8 cellular contexts compared by ENCODE assay signal in the genomic region with DNA sequence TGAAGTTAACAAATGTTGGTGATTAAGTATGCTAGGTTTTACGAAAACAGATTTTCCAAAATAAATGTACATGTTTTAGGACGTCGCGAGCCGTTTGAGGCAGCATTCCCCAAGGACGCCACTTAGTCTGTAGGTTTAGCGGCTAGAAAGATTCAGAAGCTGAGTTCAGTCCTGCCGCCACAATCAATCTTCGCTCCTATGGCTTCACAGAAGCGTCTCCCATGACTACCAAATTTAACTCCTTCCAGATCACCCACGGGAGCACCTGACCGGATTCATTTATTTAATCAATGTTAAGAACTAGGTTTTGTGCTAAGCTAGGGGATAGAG. TPM values are rescaled to one million over a fixed set of nuclear protein-coding genes. Genes with fewer than 3 reads are reported as not detected.
A peak's percentile ranks its signal among the peaks of the same experiment; 100 is the strongest.
DNase-seq lines count a peak whose midpoint lies in the region; ATAC-seq, FAIRE-seq and TF ChIP-seq lines count a peak whose summit lies in the region.

No MANE protein-coding gene starts in this region.

- no peak overlapping the region for H3K23ac ChIP-seq in H1 (ENCODE audit: insufficient read length)

- no peaks in the 10 kb centered on the region for H3K9me3 Mint-ChIP-seq in CD8-positive, alpha-beta T cell

- peak overlapping the region; percentile 75; the same call in 1 of the 2 replicates for H2BK12ac ChIP-seq in H1 (ENCODE audit: low read depth, low read length)

- H3K79me1 ChIP-seq in H1 (ENCODE audit: low read depth, low read length): no peaks in the 10 kb centered on the region; the same call in 1 of the 2 replicates

- peak overlapping the region; percentile 73 to 75 for H3K4me2 ChIP-seq in H1 (ENCODE audit: insufficient read depth in 1 of 2, low read depth in 2 of 2, low read length in 2 of 2)

- POLR2A ChIA-PET in CD8-positive, alpha-beta T cell (lab: Charles Lee): interaction anchor here (1.0 to 2.9 kb wide), 5 partner anchors 112 to 455 kb away, joined by 3 to 15 read pairs (median 4); partner anchors contain the start of genes AKAP9, FAM133B, GATAD1 and PEX1
- POLR2A ChIA-PET in HEK293T (lab: Yijun Ruan, JAX) (interaction anchor here (0.9 to 2.4 kb wide), 11 partner anchors 10 to 318 kb away, joined by 3 to 13 read pairs (median 6); partner anchors contain the start of genes AKAP9, ANKIB1, GATAD1 and KRIT1), H1 (lab: Charles Lee; ENCODE audit: partially characterized antibody) (interaction anchor here (0.6 to 1.9 kb wide), 13 partner anchors 9 to 1366 kb away, joined by 3 to 12 read pairs (median 4); partner anchors contain the start of genes ANKIB1, GATAD1, KRIT1 and LRRD1)

- H3K4me1 Mint-ChIP-seq in CD8-positive, alpha-beta T cell (ENCODE audit: low read depth): peaks cover 32% of the 10 kb centered on the region

- no peak overlapping the region for H2AK5ac ChIP-seq in H1 (ENCODE audit: low read depth, low read length)

- peak overlapping the region; percentile 100 for H3K4me3 Mint-ChIP-seq in CD8-positive, alpha-beta T cell

- FAIRE-seq in H1 (lab: Jason Lieb, UNC): no peak

- H3K79me2 ChIP-seq in H1 (ENCODE audit: control insufficient read depth in 1 of 2, insufficient read depth in 2 of 2, low read length in 2 of 2): peaks cover 6 to 35% of the 10 kb centered on the region in 2 experiments; a peak in 3 of 4 replicates

- peak overlapping the region; percentile 75; the same call in 1 of the 2 replicates for H3K18ac ChIP-seq in H1 (ENCODE audit: extremely low read depth, low read length)

- H3K9ac ChIP-seq in H1 (replicated peaks in 1 of 4; ENCODE audit: extremely low read depth in 1 of 4, low read depth in 3 of 4, low read length in 3 of 4): peak overlapping the region in 3 of 4 experiments; percentile 57 to 91 (median 88); a peak in 6 of 7 replicates
- peak overlapping the region; percentile 94 for H3K9ac ChIP-seq in muscle layer of colon (ENCODE audit: low read length)

- intact Hi-C loops in CD8-positive, alpha-beta T cell (cut with DNase I, micrococcal nuclease): loop anchor here (2.0 to 10.0 kb wide), 8 partner anchors 44 to 1092 kb away; partner anchors contain the start of genes ANKIB1 (in 1 of the 2), HEPACAM2 (in 1 of the 2), KRIT1 (in 1 of the 2) and LRRD1 (in 1 of the 2)

- ATAC-seq in CD8-positive, alpha-beta T cell: no peak
- ATAC-seq in RWPE2 (ENCODE audit: low read depth) (peak; percentile 13; the same call in 1 of the 3 replicates), GM21515 (IDR thresholded peaks at IDR 0.05; ENCODE audit: unreplicated experiment) (no peak), HG03565 (IDR thresholded peaks at IDR 0.05; ENCODE audit: unreplicated experiment) (no peak)

- no peak for TF ChIP-seq EP300 in H1 (IDR thresholded peaks at IDR 0.05; ENCODE audit: borderline replicate concordance in 1 of 2, low read depth in 2 of 2, low read length in 2 of 2)

- H3K56ac ChIP-seq in H1 (replicated peaks; ENCODE audit: insufficient read length, low read depth, low read length): peak overlapping the region; percentile 70

- H4K5ac ChIP-seq in H1 (ENCODE audit: insufficient read length, low read depth, low read length): no peak overlapping the region

- peaks cover 11% of the 10 kb centered on the region for H3K4me1 ChIP-seq in CD8-positive, alpha-beta T cell (ENCODE audit: insufficient read depth, low read length)
- H3K4me1 ChIP-seq in RWPE2 (ENCODE audit: insufficient read depth, poor library complexity, severe bottlenecking) (no peaks in the 10 kb centered on the region), H1 (replicated peaks in 1 of 4; ENCODE audit: control insufficient read depth in 3 of 4, insufficient read depth in 4 of 4, low read length in 3 of 4) (peaks cover 0 to 6% (median 0%) of the 10 kb centered on the region in 4 experiments; a peak in 4 of 7 replicates), muscle layer of colon (ENCODE audit: insufficient read depth, low read length) (peaks cover 19% of the 10 kb centered on the region)

- peaks cover 19% of the 10 kb centered on the region for H3K36me3 Mint-ChIP-seq in CD8-positive, alpha-beta T cell

- no peaks in the 10 kb centered on the region for H3K27me3 ChIP-seq in CD8-positive, alpha-beta T cell (ENCODE audit: insufficient read depth, low read length)
- H3K27me3 ChIP-seq in RWPE2 (ENCODE audit: insufficient read depth, poor library complexity, severe bottlenecking) (no peaks in the 10 kb centered on the region), H1 (replicated peaks in 1 of 4; ENCODE audit: control insufficient read depth in 3 of 4, extremely low read depth in 1 of 4, insufficient read depth in 3 of 4, low read length in 3 of 4) (no peaks in the 10 kb centered on the region), muscle layer of colon (ENCODE audit: control insufficient read depth in 1 of 2, insufficient read depth in 2 of 2, low read length in 2 of 2) (no peaks in the 10 kb centered on the region)

- H3K23me2 ChIP-seq in H1 (ENCODE audit: low read depth, low read length): no peaks in the 10 kb centered on the region; the same call in 1 of the 2 replicates

- H4K91ac ChIP-seq in H1 (replicated peaks; ENCODE audit: insufficient read length, low read length): peak overlapping the region; percentile 61

- peak overlapping the region; percentile 72 for H3K4me3 ChIP-seq in CD8-positive, alpha-beta T cell (ENCODE audit: low read depth, low read length)
- H3K4me3 ChIP-seq in RWPE2 (ENCODE audit: severe bottlenecking) (peak overlapping the region; percentile 87), H1 (ENCODE audit: extremely low read depth in 1 of 4, insufficient read depth in 2 of 4, low read depth in 3 of 4, low read length in 4 of 4) (peak overlapping the region; percentile 74 to 97 (median 89)), muscle layer of colon (ENCODE audit: low read depth in 1 of 2, low read length in 2 of 2) (peak overlapping the region; percentile 88 to 98)

- H2AFZ ChIP-seq in H1 (ENCODE audit: low read length): peak overlapping the region; percentile 87

- H2BK5ac ChIP-seq in H1 (ENCODE audit: low read depth, low read length): peak overlapping the region; percentile 99

- TF ChIP-seq POLR2A in H1 (IDR thresholded peaks at IDR 0.05; ENCODE audit: control extremely low read depth in 1 of 2, low read depth in 2 of 2, low read length in 2 of 2): no peak

- H3K36me3 ChIP-seq in CD8-positive, alpha-beta T cell (ENCODE audit: insufficient read depth, low read length): no peaks in the 10 kb centered on the region
- H3K36me3 ChIP-seq in RWPE2 (ENCODE audit: low read depth) (peaks cover 35% of the 10 kb centered on the region), H1 (ENCODE audit: control insufficient read depth in 2 of 4, insufficient read depth in 4 of 4, low read length in 3 of 4) (peaks cover 0 to 16% (median 5%) of the 10 kb centered on the region in 4 experiments; a peak in 3 of 8 replicates), muscle layer of colon (ENCODE audit: insufficient read depth, low read length) (no peaks in the 10 kb centered on the region)

- H3K27me3 Mint-ChIP-seq in CD8-positive, alpha-beta T cell (ENCODE audit: low read depth): no peaks in the 10 kb centered on the region

- H2BK15ac ChIP-seq in H1 (ENCODE audit: low read length): no peak overlapping the region

- no peak overlapping the region for H3K14ac ChIP-seq in H1 (ENCODE audit: insufficient read length)

- TF ChIP-seq RAD21 in H1 (IDR thresholded peaks at IDR 0.05 in 1 of 2, conservative IDR thresholded peaks at IDR 0.05 in 1 of 2; ENCODE audit: low read depth in 2 of 2, low read length in 2 of 2): no peak

- peaks cover 0 to 5% of the 10 kb centered on the region in 2 experiments for H4K20me1 ChIP-seq in H1 (replicated peaks in 1 of 2; ENCODE audit: control insufficient read depth in 1 of 2, insufficient read depth in 2 of 2, low read length in 2 of 2)

- no peak for TF ChIP-seq CTCF in CD8-positive, alpha-beta T cell (IDR thresholded peaks at IDR 0.05)
- TF ChIP-seq CTCF in RWPE2 (IDR thresholded peaks at IDR 0.05; ENCODE audit: poor library complexity, severe bottlenecking): no peak
- TF ChIP-seq CTCF in H1 (IDR thresholded peaks at IDR 0.05; ENCODE audit: control extremely low read depth in 1 of 3, insufficient read depth in 1 of 3, low read depth in 1 of 3, low read length in 3 of 3): no peak

- H3K27ac Mint-ChIP-seq in CD8-positive, alpha-beta T cell: peak overlapping the region; percentile 100

- H4K8ac ChIP-seq in H1 (ENCODE audit: extremely low read depth, insufficient read depth, low read length): 0 out of 2 replicates have a peak overlapping the region, but pooled peaks have one; percentile 11

- H3K27ac ChIP-seq in CD8-positive, alpha-beta T cell (ENCODE audit: low read depth, low read length): peak overlapping the region; percentile 88
- peak overlapping the region; percentile 84 for H3K27ac ChIP-seq in RWPE2 (ENCODE audit: poor library complexity, severe bottlenecking)
- H3K27ac ChIP-seq in H1 (ENCODE audit: low read depth, low read length): peak overlapping the region; percentile 94; the same call in 1 of the 2 replicates
- H3K27ac ChIP-seq in muscle layer of colon (ENCODE audit: low read depth, low read length): peak overlapping the region; percentile 98

- peak overlapping the region; percentile 86 for H2BK120ac ChIP-seq in H1 (replicated peaks; ENCODE audit: low read depth, low read length)

- no peaks in the 10 kb centered on the region for H3K9me3 ChIP-seq in CD8-positive, alpha-beta T cell (ENCODE audit: low read length)
- no peaks in the 10 kb centered on the region for H3K9me3 ChIP-seq in RWPE2 (ENCODE audit: severe bottlenecking)
- H3K9me3 ChIP-seq in H1 (ENCODE audit: insufficient read depth in 2 of 2, low read depth in 1 of 2, low read length in 1 of 2): peaks cover 0 to 4% of the 10 kb centered on the region in 2 experiments; a peak in 1 of 4 replicates
- H3K9me3 ChIP-seq in muscle layer of colon (ENCODE audit: low read length): no peaks in the 10 kb centered on the region

- WGBS in H1 (ENCODE audit: extremely low coverage in 1 of 2, insufficient coverage in 1 of 2, insufficient read length in 1 of 2, insufficient replicate concordance in 2 of 2, low coverage in 1 of 2, low lambda C conversion rate in 2 of 2, missing lambda C conversion rate in 1 of 2), 2 experiments: 12% methylated on average over 12 of the region's 12 CpGs; no CpG with 5 or more reads in 1 of the 2 experiments

- H3K4ac ChIP-seq in H1 (replicated peaks; ENCODE audit: insufficient read length, low read depth, low read length): no peak overlapping the region

- H2BK20ac ChIP-seq in H1 (ENCODE audit: low read length): no peak overlapping the region

- CTCF ChIA-PET in CD8-positive, alpha-beta T cell (lab: Charles Lee): no interaction called here
- CTCF ChIA-PET in HEK293T (lab: Yijun Ruan, JAX): no interaction called here
- CTCF ChIA-PET in H1 (lab: Charles Lee; ENCODE audit: partially characterized antibody): interaction anchor here (0.6 to 2.8 kb wide), 8 partner anchors 10 to 326 kb away, joined by 3 to 14 read pairs (median 4); partner anchors contain the start of gene GATAD1

- no peak for DNase-seq in CD8-positive, alpha-beta T cell
- DNase-seq in HEK293T (ENCODE audit: extremely low spot score) (peak; percentile 31), RWPE2 (ENCODE audit: low spot score) (no peak), H1 (ENCODE audit: low read depth in 1 of 2, low spot score in 2 of 2) (no peak), NCI-H1048 (lab: John Stamatoyannopoulos, UW) (no peak)

RNA-seq across cellular contexts. Expression of gene CYP51A1, which starts 0.8 kb away (rescaled TPM):
- total RNA-seq in CD8-positive, alpha-beta T cell: 10 to 100 TPM; 44.3 to 44.4 TPM
- 109 and 111 TPM in 2 replicates for total RNA-seq in H1 (2021; fragmentation: NEBNext Ultra II Directional; extraction: Animal tissue kit (Norgen Biotek cat#: 25700))
- polyA plus RNA-seq in H1 (2011; rRNA removed): 9.8 and 10.1 TPM in 2 replicates
- polyA plus RNA-seq in H1 (2011; cell fraction: cytosol; rRNA removed): 12.2 TPM
- polyA plus RNA-seq in H1 (2011; cell fraction: nucleus; rRNA removed): 6.4 TPM
- polyA plus RNA-seq in H1 (2012, experiment 1 of 2): 34.7 to 70.1 TPM (median 43.7 TPM) in 4 replicates
- 8.5 TPM for polyA plus RNA-seq in H1 (2012, experiment 2 of 2)
- 149 TPM for polyA plus RNA-seq in H1 (2013, experiment 1 of 2)
- 199 TPM for polyA plus RNA-seq in H1 (2013, experiment 2 of 2)
- polyA minus RNA-seq in H1 (2011; rRNA and poly(A)+ RNA removed): 16.1 and 20.4 TPM in 2 replicates
- 25.0 TPM for polyA minus RNA-seq in H1 (2011; cell fraction: cytosol; rRNA and poly(A)+ RNA removed)
- 12.9 TPM for polyA minus RNA-seq in H1 (2011; cell fraction: nucleus; rRNA and poly(A)+ RNA removed)

RNA-seq across cellular contexts. Expression of gene LRRD1, which starts 43.9 kb away (rescaled TPM):
- not detected for total RNA-seq in CD8-positive, alpha-beta T cell
- total RNA-seq in H1 (2021; fragmentation: NEBNext Ultra II Directional; extraction: Animal tissue kit (Norgen Biotek cat#: 25700)): not detected in 2 replicates
- polyA plus RNA-seq in H1 (2011; rRNA removed): not detected in 2 replicates
- not detected for polyA plus RNA-seq in H1 (2011; cell fraction: cytosol; rRNA removed)
- not detected for polyA plus RNA-seq in H1 (2011; cell fraction: nucleus; rRNA removed)
- polyA plus RNA-seq in H1 (2012, experiment 1 of 2): not detected in 4 replicates
- polyA plus RNA-seq in H1 (2012, experiment 2 of 2): not detected
- polyA plus RNA-seq in H1 (2013, experiment 1 of 2): 0.04 TPM
- not detected for polyA plus RNA-seq in H1 (2013, experiment 2 of 2)
- polyA minus RNA-seq in H1 (2011; rRNA and poly(A)+ RNA removed): not detected in 2 replicates
- polyA minus RNA-seq in H1 (2011; cell fraction: cytosol; rRNA and poly(A)+ RNA removed): not detected
- not detected for polyA minus RNA-seq in H1 (2011; cell fraction: nucleus; rRNA and poly(A)+ RNA removed)
